ENCODE assay signal across 1 cellular context in genomic region chr6:169189686-169190085, GRCh38.
TF ChIP-seq lines count a peak whose summit lies in the region.

No MANE protein-coding gene starts in this region.

TF ChIP-seq in IMR-90, 13 proteins besides CTCF, POLR2A, EP300 and RAD21 (continued from another document):
- TF ChIP-seq ELK1 (IDR thresholded peaks at IDR 0.05; ENCODE audit: borderline replicate concordance, low read depth, low read length) (no peak), CHD1 (IDR thresholded peaks at IDR 0.05; ENCODE audit: low read depth, low read length) (no peak), USF2 (IDR thresholded peaks at IDR 0.05; ENCODE audit: low read depth, low read length) (no peak), MAZ (IDR thresholded peaks at IDR 0.05; ENCODE audit: borderline replicate concordance, low read depth, low read length) (no peak), RFX5 (IDR thresholded peaks at IDR 0.05; ENCODE audit: low read depth, low read length) (no peak), MAFK (IDR thresholded peaks at IDR 0.05; ENCODE audit: low read depth, low read length) (no peak), CEBPB (IDR thresholded peaks at IDR 0.05; ENCODE audit: low read depth, low read length) (no peak), FOS (IDR thresholded peaks at IDR 0.05; ENCODE audit: low read depth, low read length) (no peak), MXI1 (IDR thresholded peaks at IDR 0.05; ENCODE audit: borderline replicate concordance, low read depth, low read length) (no peak), NFE2L2 (IDR thresholded peaks at IDR 0.05; ENCODE audit: low read depth, low read length) (no peak), BHLHE40 (IDR thresholded peaks at IDR 0.05; ENCODE audit: low read depth, low read length) (no peak)
